Comparison of ENCODE assay signal across 8 cellular contexts in the genomic region with DNA sequence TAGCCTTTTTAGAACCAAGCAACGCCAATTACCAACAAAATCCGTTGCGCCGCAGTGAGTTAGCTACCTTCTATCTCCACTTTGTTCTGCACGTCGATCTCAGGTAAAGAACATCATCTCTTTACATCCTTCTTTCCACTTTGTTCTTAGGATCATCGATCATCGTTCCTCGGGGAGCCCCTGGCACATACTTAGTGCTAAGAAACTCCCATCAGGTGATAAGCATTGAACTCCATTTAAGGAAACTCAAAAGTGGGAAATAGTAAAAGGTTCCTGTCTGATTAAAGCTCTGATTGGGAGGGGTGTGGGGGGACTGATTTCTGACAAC.
A peak's percentile ranks its signal among the peaks of the same experiment; 100 is the strongest.
DNase-seq lines count a peak whose midpoint lies in the region; ATAC-seq and TF ChIP-seq lines count a peak whose summit lies in the region.

No MANE protein-coding gene starts in this region.

- intact Hi-C loops in heart right ventricle (cut with DNase I): no loop called here
- intact Hi-C loops in Right ventricle myocardium superior (cut with DNase I): no loop called here
- intact Hi-C loops in upper lobe of right lung (cut with DNase I): no loop called here

- ATAC-seq in heart right ventricle (no peak), Right ventricle myocardium superior (ENCODE audit: poor library complexity) (no peak), upper lobe of right lung (no peak), HG03175 (IDR thresholded peaks at IDR 0.05; ENCODE audit: unreplicated experiment) (no peak), HG02973 (IDR thresholded peaks at IDR 0.05; ENCODE audit: unreplicated experiment) (no peak)

- H3K4me3 ChIP-seq in heart right ventricle: peak overlapping the region; percentile 52 to 85 (median 69)
- peak overlapping the region; percentile 33 for H3K4me3 ChIP-seq in mononuclear cell (ENCODE audit: low read length)
- H3K4me3 ChIP-seq in upper lobe of right lung: peak overlapping the region; percentile 65

- no peak for DNase-seq in heart right ventricle
- no peak for DNase-seq in Right ventricle myocardium superior
- no peak for DNase-seq in caudate nucleus (lab: John Stamatoyannopoulos, UW)
- DNase-seq in upper lobe of right lung: no peak
- no peak for DNase-seq in stimulated activated CD4-positive, alpha-beta T cell treated with anti-CD3 and anti-CD28 coated beads, Interleukin-4, amount 100 ng/mL, for 4 hours

- H3K36me3 ChIP-seq in heart right ventricle (peaks cover 0 to 6% (median 0%) of the 10 kb centered on the region in 9 donors), upper lobe of right lung (no peaks in the 10 kb centered on the region)

- peak overlapping the region in 8 of 10 donors; percentile 87 to 97 (median 90) for H3K27ac ChIP-seq in heart right ventricle
- H3K27ac ChIP-seq in caudate nucleus (ENCODE audit: low read depth, low read length): peak overlapping the region; percentile 74
- peak overlapping the region; percentile 95 for H3K27ac ChIP-seq in upper lobe of right lung

- TF ChIP-seq CTCF in heart right ventricle (IDR thresholded peaks at IDR 0.05) (no peak), upper lobe of right lung (IDR thresholded peaks at IDR 0.05) (no peak)

- H3K9me3 ChIP-seq in heart right ventricle: peaks cover 0 to 36% (median 19%) of the 10 kb centered on the region in 11 donors
- H3K9me3 ChIP-seq in mononuclear cell (ENCODE audit: low read depth, low read length): peaks cover 25% of the 10 kb centered on the region
- H3K9me3 ChIP-seq in upper lobe of right lung: no peaks in the 10 kb centered on the region

- WGBS in heart right ventricle, 2 donors: 67 to 70% methylated on average over 9 of the region's 9 CpGs

- H3K4me1 ChIP-seq in heart right ventricle (peaks cover 0 to 11% (median 3%) of the 10 kb centered on the region in 9 donors), mononuclear cell (ENCODE audit: insufficient read depth, low read length) (peaks cover 12% of the 10 kb centered on the region), upper lobe of right lung (no peaks in the 10 kb centered on the region)

- H3K27me3 ChIP-seq in heart right ventricle (no peaks in the 10 kb centered on the region), mononuclear cell (ENCODE audit: insufficient read depth, low read length) (peaks cover 31% of the 10 kb centered on the region), upper lobe of right lung (no peaks in the 10 kb centered on the region)
